In the genomic region with DNA sequence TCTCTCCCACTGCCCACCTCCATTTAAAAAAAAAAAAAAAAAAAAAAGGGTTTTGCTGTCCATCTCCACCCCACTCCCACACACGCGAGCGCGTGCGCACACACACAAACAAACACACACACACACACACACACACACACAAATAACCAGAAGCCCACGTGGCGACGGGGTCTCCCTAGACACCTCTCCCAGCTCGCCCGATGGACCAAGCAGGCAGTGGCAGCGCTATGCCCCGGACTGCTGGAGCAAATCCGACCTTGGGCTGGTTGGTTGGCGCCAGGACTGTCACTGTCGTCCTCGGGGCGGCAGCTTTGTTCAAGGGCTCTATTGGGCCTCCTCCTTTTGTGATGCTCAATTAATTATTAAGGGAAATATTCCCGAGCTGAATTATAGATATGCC, we compare ENCODE assay signal across 29 cellular contexts. TPM values are rescaled to one million over a fixed set of nuclear protein-coding genes. Genes with fewer than 3 reads are reported as not detected.
DNase-seq lines count a peak whose midpoint lies in the region; ATAC-seq, FAIRE-seq and TF ChIP-seq lines count a peak whose summit lies in the region.
"Had no signal": no experiment of that assay in that cellular context is flagged by ENCODE, and none has a peak within 500 bp of the region (broad histone marks: within the 10 kb centered on the region; RNA-seq: fewer than 3 reads in every experiment).

No MANE protein-coding gene starts in this region.

- H3K9ac ChIP-seq in kidney (ENCODE audit: low read length in 2 of 2), result no peak overlapping the region
- H3K9ac ChIP-seq: GM23248, KMS-11 had no signal

- TF ChIP-seq POLR2A in GM12891 (IDR thresholded peaks at IDR 0.05; ENCODE audit: low read depth, low read length), result no peak

- H3K27ac ChIP-seq in GM23338 (ENCODE audit: low read depth) (no peak overlapping the region), kidney (ENCODE audit: low read depth in 2 of 2, low read length in 2 of 2) (no peak overlapping the region)
- H3K27ac ChIP-seq: A549, GM23248, HL-60, KMS-11, SJSA1 had no signal

- TF ChIP-seq CTCF in GM23338 (conservative IDR thresholded peaks at IDR 0.05; ENCODE audit: low read depth in 2 of 2) (no peak), kidney (IDR thresholded peaks at IDR 0.05; ENCODE audit: borderline replicate concordance, extremely low read depth, insufficient read depth) (no peak)

- H3K9me3 Mint-ChIP-seq in GM23338, result 0 out of 3 replicates have a peak, but pooled peaks cover 3% of the 10 kb centered on the region
- H3K9me3 Mint-ChIP-seq in activated T-helper 1 cell treated with anti-CD3 and anti-CD28 coated beads, Interleukin-12 subunit alpha, Interleukin-12 subunit beta, Interleukin-2, Interleukin-4 antibody, amounts not matched to agents 30 ng/mL and 10 ng/mL and 1 ng/mL, durations not matched to agents 14 hours and 24 hours and 36 hours, result no peaks in the 10 kb centered on the region

- peaks cover 65% of the 10 kb centered on the region for H3K27me3 Mint-ChIP-seq in GM23338 (ENCODE audit: insufficient read depth, low read depth, poor library complexity)
- H3K27me3 Mint-ChIP-seq in activated T-helper 1 cell treated with anti-CD3 and anti-CD28 coated beads, Interleukin-12 subunit alpha, Interleukin-12 subunit beta, Interleukin-2, Interleukin-4 antibody, amounts not matched to agents 30 ng/mL and 10 ng/mL and 1 ng/mL, durations not matched to agents 14 hours and 24 hours and 36 hours (ENCODE audit: insufficient read depth), result peaks cover 17% of the 10 kb centered on the region

- no peaks in the 10 kb centered on the region for H3K36me3 Mint-ChIP-seq in GM23338 (ENCODE audit: low read depth)
- no peaks in the 10 kb centered on the region for H3K36me3 Mint-ChIP-seq in activated T-helper 1 cell treated with anti-CD3 and anti-CD28 coated beads, Interleukin-12 subunit alpha, Interleukin-12 subunit beta, Interleukin-2, Interleukin-4 antibody, amounts not matched to agents 30 ng/mL and 10 ng/mL and 1 ng/mL, durations not matched to agents 14 hours and 24 hours and 36 hours (ENCODE audit: low read depth)
- H3K36me3 Mint-ChIP-seq: CD4-positive, alpha-beta memory T cell; IgD-negative memory B cell; T-cell had no signal

- H3K4me1 Mint-ChIP-seq in GM23338, result peaks cover 19% of the 10 kb centered on the region
- no peaks in the 10 kb centered on the region for H3K4me1 Mint-ChIP-seq in activated T-helper 1 cell treated with anti-CD3 and anti-CD28 coated beads, Interleukin-12 subunit alpha, Interleukin-12 subunit beta, Interleukin-2, Interleukin-4 antibody, amounts not matched to agents 30 ng/mL and 10 ng/mL and 1 ng/mL, durations not matched to agents 14 hours and 24 hours and 36 hours (ENCODE audit: low read depth)
- H3K4me1 Mint-ChIP-seq: CD4-positive, alpha-beta memory T cell; IgD-negative memory B cell; T-cell had no signal

- H3K36me3 ChIP-seq in GM23338 (ENCODE audit: insufficient read depth) (no peaks in the 10 kb centered on the region), kidney (ENCODE audit: control insufficient read depth in 1 of 2, insufficient read depth in 2 of 2, low read length in 2 of 2) (no peaks in the 10 kb centered on the region)
- H3K36me3 ChIP-seq: SJSA1 had no signal

- no peaks in the 10 kb centered on the region for H3K79me2 ChIP-seq in GM23338 (replicated peaks; ENCODE audit: insufficient read depth)

- ATAC-seq in GM23338 (peak; percentile 20), HG03460 (IDR thresholded peaks at IDR 0.05; ENCODE audit: unreplicated experiment) (no peak)
- ATAC-seq: A549, HCT116, Panc1, T-cell had no signal

- DNase-seq in GM23338 (ENCODE audit: low spot score), result peak; percentile 40
- no peak for DNase-seq in activated T-helper 1 cell treated with anti-CD3 and anti-CD28 coated beads, Interleukin-12 subunit alpha, Interleukin-12 subunit beta, Interleukin-2, Interleukin-4 antibody, amounts not matched to agents 30 ng/mL and 10 ng/mL and 1 ng/mL, durations not matched to agents 14 hours and 24 hours and 36 hours (ENCODE audit: low spot score)
- peak; percentile 44 for DNase-seq in kidney
- DNase-seq in posterior vena cava (ENCODE audit: low spot score), result peak; percentile 79
- no peak for DNase-seq in NCI-H774 (lab: John Stamatoyannopoulos, UW)
- no peak for DNase-seq in GM12891 (ENCODE audit: insufficient read length, low spot score)
- DNase-seq in SIG-M5 (lab: John Stamatoyannopoulos, UW), result no peak
- DNase-seq: AML-193; C1 segment of cervical spinal cord; Caco-2; CD4-positive, alpha-beta memory T cell; GDM1; GM23248; NCI-H1048; NCI-H1417; NCI-H1694 treated with DMSO at 0.1 percent for 48 hours; NCI-H2081; NCI-H2227 treated with DMSO at 0.1 percent for 48 hours; NCI-H526 treated with DMSO at 0.1 percent for 48 hours; T-cell had no signal

- 0 out of 2 replicates have a peak, but pooled peaks cover 4% of the 10 kb centered on the region for H3F3A ChIP-seq in GM23338 (replicated peaks; ENCODE audit: low read depth)

- H3K4me2 ChIP-seq in GM23338, result no peak overlapping the region
- H3K4me2 ChIP-seq: A549, KMS-11 had no signal

- no peak overlapping the region for H2AFZ ChIP-seq in GM23338
- H2AFZ ChIP-seq: GM23248 had no signal

- H3K9me3 ChIP-seq in kidney (ENCODE audit: control insufficient read depth in 1 of 2, low read length in 2 of 2), result no peaks in the 10 kb centered on the region
- H3K9me3 ChIP-seq: A549, Caco-2, SJSA1 had no signal

- peaks cover 39% of the 10 kb centered on the region for H4K20me1 ChIP-seq in GM23338 (replicated peaks; ENCODE audit: insufficient read depth)

- peak overlapping the region; percentile 38; the same call in 1 of the 3 replicates for H3K4me3 Mint-ChIP-seq in GM23338
- no peak overlapping the region for H3K4me3 Mint-ChIP-seq in activated T-helper 1 cell treated with anti-CD3 and anti-CD28 coated beads, Interleukin-12 subunit alpha, Interleukin-12 subunit beta, Interleukin-2, Interleukin-4 antibody, amounts not matched to agents 30 ng/mL and 10 ng/mL and 1 ng/mL, durations not matched to agents 14 hours and 24 hours and 36 hours
- H3K4me3 Mint-ChIP-seq: T-cell had no signal

- intact Hi-C loops in activated T-helper 1 cell treated with anti-CD3 and anti-CD28 coated beads, Interleukin-12 subunit alpha, Interleukin-12 subunit beta, Interleukin-2, Interleukin-4 antibody, amounts not matched to agents 30 ng/mL and 10 ng/mL and 1 ng/mL, durations not matched to agents 14 hours and 24 hours and 36 hours (cut with micrococcal nuclease), result no loop called here
- intact Hi-C loops in kidney (cut with DNase I), result no loop called here
- intact Hi-C loops in posterior vena cava (cut with DNase I), result no loop called here

- no peaks in the 10 kb centered on the region for H3K9me2 ChIP-seq in GM23338 (ENCODE audit: insufficient read depth)

- no peak overlapping the region for H3K4me3 ChIP-seq in GM23338
- H3K4me3 ChIP-seq in kidney (ENCODE audit: low read length in 2 of 2), result no peak overlapping the region
- H3K4me3 ChIP-seq: A549, GM23248, SJSA1 had no signal

- no peak overlapping the region for H3K27ac Mint-ChIP-seq in GM23338
- peak overlapping the region; percentile 2 for H3K27ac Mint-ChIP-seq in activated T-helper 1 cell treated with anti-CD3 and anti-CD28 coated beads, Interleukin-12 subunit alpha, Interleukin-12 subunit beta, Interleukin-2, Interleukin-4 antibody, amounts not matched to agents 30 ng/mL and 10 ng/mL and 1 ng/mL, durations not matched to agents 14 hours and 24 hours and 36 hours
- H3K27ac Mint-ChIP-seq: CD4-positive, alpha-beta memory T cell; IgD-negative memory B cell; T-cell had no signal

- H3K27me3 ChIP-seq in GM23338 (ENCODE audit: insufficient read depth), result peaks cover 100% of the 10 kb centered on the region

- peaks cover 33% of the 10 kb centered on the region for H3K4me1 ChIP-seq in GM23338 (ENCODE audit: insufficient read depth)
- no peaks in the 10 kb centered on the region for H3K4me1 ChIP-seq in kidney (ENCODE audit: control insufficient read depth in 1 of 2, insufficient read depth in 1 of 2, low read depth in 1 of 2, low read length in 2 of 2)
- H3K4me1 ChIP-seq: A549, Caco-2, SJSA1 had no signal

- FAIRE-seq in kidney (lab: Jason Lieb, UNC) (no peak), GM12891 (lab: Jason Lieb, UNC) (no peak)
- FAIRE-seq: A549 had no signal

TF ChIP-seq in GM12891, 5 proteins besides CTCF, POLR2A, EP300 and RAD21:
- TF ChIP-seq PAX5 (IDR thresholded peaks at IDR 0.05; ENCODE audit: insufficient read depth, low read length, severe bottlenecking), result no peak
- TF ChIP-seq POU2F2 (IDR thresholded peaks at IDR 0.05; ENCODE audit: low read depth, low read length), result no peak
- no peak for TF ChIP-seq TAF1 (IDR thresholded peaks at IDR 0.05; ENCODE audit: low read depth, low read length)
- TF ChIP-seq SPI1 (IDR thresholded peaks at IDR 0.05; ENCODE audit: low read depth, low read length), result no peak
- no peak for TF ChIP-seq POLR2AphosphoS5 (IDR thresholded peaks at IDR 0.05; ENCODE audit: low read depth, low read length)

RNA-seq across cellular contexts. Expression of a gene that starts 1.6 kb away (rescaled TPM):
- total RNA-seq in GM23338 (2014; rRNA removed; shearing (Covaris generic)), result not detected in 2 replicates
- polyA plus RNA-seq in GM23338 (2016; fragmentation: Nextera tagmentation; extraction: Ambion mirVana) (not detected in 2 replicates), kidney (ENCODE audit: insufficient read depth, low read depth, low replicate concordance) (0.39 TPM)
- total RNA-seq in activated T-helper 1 cell treated with anti-CD3 and anti-CD28 coated beads, Interleukin-12 subunit alpha, Interleukin-12 subunit beta, Interleukin-2, Interleukin-4 antibody, amounts not matched to agents 30 ng/mL and 10 ng/mL and 1 ng/mL, durations not matched to agents 14 hours and 24 hours and 36 hours, result not detected in 2 replicates
- total RNA-seq in kidney (0.06 TPM), posterior vena cava (under 1 TPM; 0.32 to 0.71 TPM)
- polyA plus RNA-seq in GM12891 (2012; ENCODE audit: low read depth, missing spikeins), result not detected
- total RNA-seq: Caco-2; CD4-positive, alpha-beta memory T cell; NCI-H460; SJSA1; T-cell had no signal
- polyA plus RNA-seq: A549; CD4-positive, alpha-beta memory T cell; GM23248; IgD-negative memory B cell had no signal

Comparison
In these comparisons a context has a peak if more than half of its experiments do, and no peak if none do; other contexts are left out.
1. DNase-seq: peak in GM23338 (single experiment), kidney (single experiment) and posterior vena cava (single experiment); none in activated T-helper 1 cell treated with anti-CD3 and anti-CD28 coated beads, Interleukin-12 subunit alpha, Interleukin-12 subunit beta, Interleukin-2, Interleukin-4 antibody, amounts not matched to agents 30 ng/mL and 10 ng/mL and 1 ng/mL, durations not matched to agents 14 hours and 24 hours and 36 hours (single experiment), NCI-H774 (single experiment), GM12891 (single experiment) and SIG-M5 (single experiment).